21 cellular contexts compared by ENCODE assay signal in the genomic region with DNA sequence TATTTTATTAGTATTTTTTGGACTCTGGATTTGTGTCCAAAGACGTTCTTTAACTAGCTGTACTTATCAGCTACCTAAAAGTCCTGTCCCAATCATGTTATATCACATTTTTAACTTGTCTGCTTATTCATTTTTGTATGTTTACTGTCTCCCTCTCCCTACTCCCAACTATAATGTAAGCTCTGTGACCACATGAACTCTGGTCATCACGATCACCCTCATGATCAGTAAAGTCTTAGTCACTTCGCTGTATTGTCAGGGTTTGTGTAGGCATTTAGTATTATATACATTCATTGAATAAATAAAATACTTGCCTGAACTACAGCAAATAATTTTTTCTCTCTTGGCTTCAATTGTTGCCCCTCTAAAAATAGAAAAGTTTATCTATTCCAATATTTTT.
DNase-seq lines count a peak whose midpoint lies in the region; ATAC-seq and TF ChIP-seq lines count a peak whose summit lies in the region.
"Had no signal": no experiment of that assay in that cellular context is flagged by ENCODE, and none has a peak within 500 bp of the region (broad histone marks: within the 10 kb centered on the region; RNA-seq: fewer than 3 reads in every experiment).

No MANE protein-coding gene starts in this region.

- H3K9me3 ChIP-seq in PC-3 (ENCODE audit: low read length): no peaks in the 10 kb centered on the region
- H3K9me3 ChIP-seq: BE2C, BLaER1 had no signal

- peak; percentile 8 for DNase-seq in HCEC 1CT
- DNase-seq in PC-3: peak; percentile 56
- no peak for DNase-seq in activated CD4-positive, alpha-beta T cell treated with anti-CD3 and anti-CD28 coated beads, Interleukin-2, amount 50 U/mL, for 48 hours
- DNase-seq in activated CD8-positive, alpha-beta memory T cell treated with anti-CD3 and anti-CD28 coated beads, Interleukin-2, amount 50 U/mL, for 48 hours: no peak
- DNase-seq: 8988T; ACHN; BE2C; C1 segment of cervical spinal cord; CD4-positive, alpha-beta memory T cell; CD4-positive, CD25-positive, alpha-beta regulatory T cell; CD8-positive, alpha-beta memory T cell; COR-L47; DMS 273 treated with DMSO at 0.1 percent for 48 hours; DMS153; DMS53; DMS79; DND-41; EL; GF-D8 had no signal

- H3K79me2 ChIP-seq in PC-3 (ENCODE audit: low read length): no peaks in the 10 kb centered on the region

- H3K27ac ChIP-seq in PC-3 (ENCODE audit: low read length): no peak overlapping the region
- H3K27ac ChIP-seq: BLaER1 had no signal

- intact Hi-C loops in PC-3 (cut with micrococcal nuclease): no loop called here

- POLR2A ChIA-PET in PC-3 (lab: Charles Lee; ENCODE audit: unreplicated experiment): no interaction called here

- no peaks in the 10 kb centered on the region for H3K27me3 ChIP-seq in PC-3 (ENCODE audit: low read length)
- H3K27me3 ChIP-seq: BLaER1 had no signal

- CTCF ChIA-PET in PC-3 (lab: Charles Lee): no interaction called here

- H3K4me1 ChIP-seq in PC-3 (ENCODE audit: insufficient read depth, low read length): peaks cover 19% of the 10 kb centered on the region
- H3K4me1 ChIP-seq: BE2C had no signal

- no peak overlapping the region for H3K4me2 ChIP-seq in PC-3 (ENCODE audit: low read length)
- H3K4me2 ChIP-seq: BLaER1 had no signal

- H3K9ac ChIP-seq in PC-3 (ENCODE audit: low read length): no peak overlapping the region
- H3K9ac ChIP-seq: BLaER1 had no signal

- H3F3A ChIP-seq in PC-3 (ENCODE audit: low read length, unreplicated experiment): no peaks in the 10 kb centered on the region

- no peak overlapping the region for H2AFZ ChIP-seq in PC-3 (ENCODE audit: low read length)

- BruUV-seq in PC-3 (replicated peaks; lab: Mats Ljungman, UMichigan): no TSS peak

- no peak overlapping the region for H3K4me3 ChIP-seq in PC-3 (ENCODE audit: low read length)
- H3K4me3 ChIP-seq: BLaER1 had no signal

- H3K9me2 ChIP-seq in PC-3 (replicated peaks; ENCODE audit: low read length): no peaks in the 10 kb centered on the region

- ATAC-seq in PC-3: peak; percentile 48; the same call in 1 of the 2 replicates
- ATAC-seq in GM18498 (IDR thresholded peaks at IDR 0.05; ENCODE audit: unreplicated experiment): no peak

- no peaks in the 10 kb centered on the region for H4K20me1 ChIP-seq in PC-3 (ENCODE audit: low read length)
- H4K20me1 ChIP-seq: BLaER1 had no signal

- H3K36me3 ChIP-seq in PC-3 (ENCODE audit: low read depth, low read length): no peaks in the 10 kb centered on the region
- H3K36me3 ChIP-seq: BE2C, BLaER1 had no signal

- TF ChIP-seq CTCF in PC-3 (conservative IDR thresholded peaks at IDR 0.05; ENCODE audit: low read depth, low read length): no peak

Comparison
In these comparisons a context has a peak if more than half of its experiments do, and no peak if none do; other contexts are left out.
1. DNase-seq: peak in HCEC 1CT (single experiment) and PC-3 (single experiment); none in activated CD4-positive, alpha-beta T cell treated with anti-CD3 and anti-CD28 coated beads, Interleukin-2, amount 50 U/mL, for 48 hours (0 of 2) and activated CD8-positive, alpha-beta memory T cell treated with anti-CD3 and anti-CD28 coated beads, Interleukin-2, amount 50 U/mL, for 48 hours (single experiment).